Comparison of ENCODE assay signal across 29 cellular contexts in the genomic region with DNA sequence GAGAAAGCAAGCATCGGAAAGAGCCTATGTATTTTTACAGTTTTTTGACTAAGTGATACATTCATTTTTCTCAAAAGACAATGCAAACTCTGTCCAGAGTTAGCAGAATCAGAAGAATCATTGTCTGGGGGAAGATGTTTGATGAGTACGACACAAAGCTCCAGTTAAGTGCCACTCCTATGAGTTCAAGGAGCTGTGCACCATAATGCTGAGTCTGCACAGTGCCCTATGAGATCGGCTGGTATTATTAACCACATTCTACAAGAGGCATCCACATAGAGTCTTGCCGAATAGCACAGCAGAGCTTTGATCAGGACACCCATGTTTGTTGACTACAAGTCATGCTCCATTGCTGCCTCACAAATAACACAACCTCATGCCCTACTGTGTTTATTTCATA.
"Had no signal": no experiment of that assay in that cellular context is flagged by ENCODE, and none has a peak within 500 bp of the region (broad histone marks: within the 10 kb centered on the region; RNA-seq: fewer than 3 reads in every experiment).

No MANE protein-coding gene starts in this region.

- ATAC-seq: activated naive CD8-positive, alpha-beta T cell treated with anti-CD3 and anti-CD28 coated beads, Interleukin-2, amount 50 U/mL, for 24 hours; Panc1; SK-N-SH treated with all-trans-retinoic acid at 6 μM for 48 hours; T-cell; T-helper 17 cell had no signal

- DNase-seq: activated B cell treated with CpG ODN at 0.5 μM for 24 hours; activated CD4-positive, alpha-beta memory T cell treated with anti-CD3 and anti-CD28 coated beads for 36 hours; activated CD4-positive, alpha-beta T cell treated with anti-CD3 and anti-CD28 coated beads for 4 hours; activated CD4-positive, alpha-beta T cell treated with anti-CD3 and anti-CD28 coated beads, Interleukin-2, amount 50 U/mL, for 1 hour; activated CD4-positive, CD25-positive, alpha-beta regulatory T cell treated with anti-CD3 and anti-CD28 coated beads, Interleukin-2, amount 50 U/mL, for 72 hours; activated CD8-positive, alpha-beta memory T cell treated with anti-CD3 and anti-CD28 coated beads, Interleukin-2, amount 50 U/mL, for 4 hours; activated effector memory CD4-positive, alpha-beta T cell treated with Interleukin-2 at 50 U/mL for 16 hours; activated naive CD4-positive, alpha-beta T cell treated with anti-CD3 and anti-CD28 coated beads, Interleukin-2, amount 10 ng/mL, durations not matched to agents 7 days and 5 days; activated naive CD8-positive, alpha-beta T cell treated with anti-CD3 and anti-CD28 coated beads, Interleukin-2, amount 50 U/mL, for 24 hours; activated T-cell treated with anti-CD3 and anti-CD28 coated beads for 4 hours; activated T-cell treated with anti-CD3 and anti-CD28 coated beads, Interleukin-2, amount 50 U/mL, for 48 hours; anterior cingulate cortex; caudate nucleus; NCI-H1092 treated with DMSO at 0.1 percent for 48 hours; NCI-H1417 treated with DMSO at 0.1 percent for 48 hours; NCI-H187 treated with DMSO at 0.1 percent for 48 hours; NCI-H2081; NCI-H345; NCI-H524 treated with DMSO at 0.1 percent for 48 hours; RPMI8226; SHP77 treated with DMSO at 0.1 percent for 48 hours; T-cell; T-helper 17 cell; T-helper 9 cell had no signal

- H3K9me3 ChIP-seq: SJSA1 had no signal

- H3K27ac ChIP-seq: SJSA1, VCaP had no signal

- H3K4me1 ChIP-seq: SJSA1 had no signal

- H3K4me3 ChIP-seq: SJSA1 had no signal

- FAIRE-seq: bronchial epithelial cell had no signal

- H3K27me3 ChIP-seq: SJSA1 had no signal
